ENCODE assay signal across 15 cellular contexts in the genomic region with DNA sequence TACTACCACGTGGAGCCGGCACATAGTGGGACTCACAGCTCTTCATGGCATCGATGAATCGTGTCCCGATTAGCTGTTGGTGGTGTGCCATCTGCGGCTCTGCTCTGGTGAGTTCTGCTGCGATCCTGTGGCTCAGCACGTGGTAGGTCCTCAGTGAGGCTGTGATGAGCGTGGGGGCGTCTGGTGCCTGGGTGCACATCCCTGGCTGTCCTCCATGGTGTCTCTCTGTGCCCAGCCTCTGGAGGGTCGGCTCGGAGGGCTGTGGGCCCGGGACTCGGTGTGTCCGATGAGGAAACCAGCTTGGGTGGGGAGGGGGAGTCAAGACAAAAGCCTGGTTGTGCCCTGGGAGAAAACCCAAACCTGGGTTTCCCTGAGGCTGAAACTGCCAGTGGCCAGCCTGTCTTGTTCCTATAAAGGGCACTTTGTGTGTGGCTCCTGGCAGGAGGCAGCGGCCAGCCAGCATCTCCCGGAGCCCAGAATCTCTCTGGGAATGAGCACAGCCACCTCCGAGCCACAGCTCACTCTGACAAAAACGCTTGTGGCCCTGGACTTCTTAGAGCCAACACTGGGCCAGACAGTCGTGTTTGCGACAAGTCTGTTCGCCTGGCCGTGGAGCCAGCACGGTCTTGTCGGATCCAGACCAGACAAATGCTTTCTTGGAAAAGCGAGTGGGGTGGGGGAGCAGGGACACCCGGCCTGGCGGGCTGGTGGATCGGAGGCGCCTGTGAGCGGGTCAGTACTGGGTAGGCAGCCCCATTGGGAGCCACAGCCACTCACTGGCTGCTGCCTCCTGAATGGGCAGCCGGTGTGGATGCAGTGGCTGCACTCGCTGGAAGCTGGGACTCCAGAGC. TPM values are rescaled to one million over a fixed set of nuclear protein-coding genes. Genes with fewer than 3 reads are reported as not detected.
DNase-seq lines count a peak whose midpoint lies in the region; ATAC-seq and TF ChIP-seq lines count a peak whose summit lies in the region.
"Had no signal": no experiment of that assay in that cellular context is flagged by ENCODE, and none has a peak within 500 bp of the region (broad histone marks: within the 10 kb centered on the region; RNA-seq: fewer than 3 reads in every experiment).

No MANE protein-coding gene starts in this region.

- H3K27me3 ChIP-seq in Panc1 (ENCODE audit: control insufficient read depth, insufficient read depth, low read length) (no peaks in the 10 kb centered on the region), endodermal cell (ENCODE audit: control insufficient read depth, insufficient read depth, low read length, poor library complexity, severe bottlenecking) (no peaks in the 10 kb centered on the region)
- H3K27me3 ChIP-seq: body of pancreas, gastrocnemius medialis had no signal

- DNase-seq in Panc1 (ENCODE audit: low read depth, low spot score) (no peak), endodermal cell (peak; percentile 46), nephron progenitor cell (no peak), DMS114 treated with DMSO at 0.1 percent for 48 hours (lab: John Stamatoyannopoulos, UW; ENCODE audit: unreplicated experiment) (no peak), T-helper 9 cell (no peak)
- DNase-seq: activated CD8-positive, alpha-beta memory T cell treated with anti-CD3 and anti-CD28 coated beads for 24 hours; activated effector memory CD4-positive, alpha-beta T cell treated with anti-CD3 and anti-CD28 coated beads, Interleukin-2, amount 50 U/mL, for 16 hours; body of pancreas; gastrocnemius medialis; NCI-H1105 treated with DMSO at 0.1 percent for 48 hours; NCI-H2171; stimulated activated CD8-positive, alpha-beta memory T cell treated with anti-CD3 and anti-CD28 coated beads, Interleukin-4, amount 100 ng/mL, for 48 hours had no signal

- H3K4me3 ChIP-seq in Panc1 (ENCODE audit: low read depth in 2 of 2, low read length in 2 of 2) (no peak overlapping the region), endodermal cell (ENCODE audit: low read length) (no peak overlapping the region)
- H3K4me3 ChIP-seq: body of pancreas, gastrocnemius medialis had no signal

- in situ Hi-C loops in Panc1 (cut with HindIII; ENCODE audit: low pct_unique_long_range_greater_than_20kb, low sequenced_read_pairs), result no loop called here

- BruUV-seq in Panc1 (replicated peaks; lab: Mats Ljungman, UMichigan), result no TSS peak

- ATAC-seq in Panc1 (peak; percentile 30; the same call in 1 of the 2 replicates), HG02678 (IDR thresholded peaks at IDR 0.05; ENCODE audit: unreplicated experiment) (no peak), HG03571 (IDR thresholded peaks at IDR 0.05; ENCODE audit: unreplicated experiment) (no peak)
- ATAC-seq: body of pancreas, gastrocnemius medialis had no signal

- H3K36me3 Mint-ChIP-seq in endodermal cell (ENCODE audit: low read depth) (peaks cover 6% of the 10 kb centered on the region), nephron progenitor cell (ENCODE audit: low read depth) (no peaks in the 10 kb centered on the region)

- H3K4me3 Mint-ChIP-seq in endodermal cell, result no peak overlapping the region
- no peak overlapping the region for H3K4me3 Mint-ChIP-seq in nephron progenitor cell

- peaks cover 30% of the 10 kb centered on the region for H3K4me1 Mint-ChIP-seq in endodermal cell
- peaks cover 95% of the 10 kb centered on the region for H3K4me1 Mint-ChIP-seq in nephron progenitor cell

- 90 to 95% methylated on average over 27 to 33 of the region's 33 CpGs for WGBS in endodermal cell (ENCODE audit: insufficient coverage in 1 of 2, insufficient read length in 1 of 2), 2 experiments

- H3K27ac Mint-ChIP-seq in endodermal cell (no peak overlapping the region), nephron progenitor cell (peak overlapping the region; percentile 66)

- POLR2A ChIA-PET in Panc1 (lab: Charles Lee), result interaction anchor here (0.7 kb wide), 1 partner anchor 75 kb away, joined by 5 read pairs; no protein-coding TSS in a partner anchor

- CTCF ChIA-PET in Panc1 (lab: Charles Lee), result no interaction called here

- H3K27me3 Mint-ChIP-seq in endodermal cell (ENCODE audit: insufficient read depth) (no peaks in the 10 kb centered on the region), nephron progenitor cell (ENCODE audit: low read depth, poor library complexity) (peaks cover 3% of the 10 kb centered on the region)

- TF ChIP-seq CTCF in Panc1 (IDR thresholded peaks at IDR 0.05) (no peak), endodermal cell (conservative IDR thresholded peaks at IDR 0.05) (no peak), nephron progenitor cell (IDR thresholded peaks at IDR 0.05) (no peak)

- intact Hi-C loops in Panc1 (cut with micrococcal nuclease; ENCODE audit: unreplicated experiment), result no loop called here

- peak overlapping the region; percentile 68 for H3K27ac ChIP-seq in Panc1 (ENCODE audit: low read length)
- peak overlapping the region; percentile 66 for H3K27ac ChIP-seq in endodermal cell (ENCODE audit: low read depth, low read length)
- H3K27ac ChIP-seq in temporal lobe (ENCODE audit: low read depth, low read length), result peak overlapping the region; percentile 66
- H3K27ac ChIP-seq: body of pancreas, gastrocnemius medialis had no signal

- H3K4me1 ChIP-seq in Panc1 (ENCODE audit: control insufficient read depth, insufficient read depth, low read length) (peaks cover 88% of the 10 kb centered on the region), endodermal cell (ENCODE audit: control insufficient read depth, insufficient read depth, low read length) (peaks cover 22% of the 10 kb centered on the region)

- H3K9me3 ChIP-seq in Panc1 (ENCODE audit: control insufficient read depth, insufficient read depth, low read depth, low read length) (no peaks in the 10 kb centered on the region), endodermal cell (ENCODE audit: control insufficient read depth, low read length) (no peaks in the 10 kb centered on the region)
- H3K9me3 ChIP-seq: body of pancreas, gastrocnemius medialis had no signal

- H3K36me3 ChIP-seq in Panc1 (ENCODE audit: control insufficient read depth, insufficient read depth, low read length), result no peaks in the 10 kb centered on the region
- no peaks in the 10 kb centered on the region for H3K36me3 ChIP-seq in endodermal cell (ENCODE audit: control insufficient read depth, insufficient read depth, low read length)
- H3K36me3 ChIP-seq: gastrocnemius medialis had no signal

- no peak overlapping the region for H3K9ac ChIP-seq in endodermal cell (ENCODE audit: extremely low read depth, low read length, poor library complexity, severe bottlenecking)

- no peaks in the 10 kb centered on the region for H3K9me3 Mint-ChIP-seq in endodermal cell
- no peaks in the 10 kb centered on the region for H3K9me3 Mint-ChIP-seq in nephron progenitor cell

RNA-seq across cellular contexts. Expression of a gene that starts 31.8 kb away (rescaled TPM):
- total RNA-seq in Panc1 (2021; ENCODE audit: unreplicated experiment) (73.7 TPM), endodermal cell (10 to 100 TPM; 20.4 to 26.9 TPM), temporal lobe (3.0 TPM)
- 59.2 TPM for polyA plus RNA-seq in Panc1 (2012; ENCODE audit: insufficient read length)
- 10.5 TPM for polyA plus RNA-seq in endodermal cell (2013, experiment 1 of 2)
- polyA plus RNA-seq in endodermal cell (2013, experiment 2 of 2), result 10.7 TPM
